8 cellular contexts compared by ENCODE assay signal in the genomic region with DNA sequence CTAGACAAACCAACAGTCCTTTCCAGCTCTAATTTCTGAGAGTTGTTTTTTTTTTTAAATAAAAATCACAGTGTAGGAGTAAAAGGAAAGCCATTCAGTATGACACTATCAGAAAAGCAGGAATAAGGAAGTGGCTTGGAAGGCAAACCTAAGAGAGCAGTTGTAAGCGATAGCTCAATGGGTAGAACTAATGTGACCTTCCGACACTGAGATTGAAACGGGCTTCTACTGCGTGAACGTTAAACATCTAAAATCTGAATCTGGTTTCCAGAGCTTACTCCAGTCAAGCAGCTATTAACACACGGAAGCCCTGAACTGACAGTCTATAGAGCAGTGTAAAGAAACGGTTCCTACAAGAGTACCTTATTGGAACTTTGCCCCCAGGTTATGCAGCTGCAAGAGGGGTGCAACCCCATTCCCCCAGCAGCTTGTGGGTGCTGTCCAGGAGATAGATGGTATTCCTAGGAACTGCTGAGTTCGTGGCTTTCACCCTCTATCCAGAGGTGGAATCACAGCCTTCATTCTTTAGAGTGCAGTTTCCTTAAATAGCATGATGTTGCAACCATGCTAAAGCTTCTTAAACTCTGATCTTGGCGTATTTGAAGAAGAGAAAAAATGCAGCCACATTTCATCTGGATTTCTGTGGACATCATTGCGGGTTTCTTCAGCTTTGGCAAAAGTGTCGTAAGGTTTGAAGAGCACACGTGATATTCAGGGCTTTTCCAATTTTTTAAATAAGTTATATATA. TPM values are rescaled to one million over a fixed set of nuclear protein-coding genes. Genes with fewer than 3 reads are reported as not detected.
DNase-seq lines count a peak whose midpoint lies in the region; ATAC-seq, FAIRE-seq and TF ChIP-seq lines count a peak whose summit lies in the region.

No MANE protein-coding gene starts in this region.

- H3K27ac Mint-ChIP-seq in central memory CD8-positive, alpha-beta T cell (ENCODE audit: low read depth), result peak overlapping the region; percentile 99

- no peaks in the 10 kb centered on the region for H3K9me3 Mint-ChIP-seq in central memory CD8-positive, alpha-beta T cell

- H3K4me2 ChIP-seq in A549, result peak overlapping the region; percentile 98

- H3K4me1 ChIP-seq in A549, result peaks cover 62% of the 10 kb centered on the region

- no peaks in the 10 kb centered on the region for H3K9me3 ChIP-seq in A549

- H3K4me3 Mint-ChIP-seq in central memory CD8-positive, alpha-beta T cell, result peak overlapping the region; percentile 88

- 4% methylated on average over 12 of the region's 12 CpGs for WGBS in A549 (ENCODE audit: missing lambda C conversion rate)

- peak overlapping the region; percentile 11; the same call in 2 of the 3 replicates for H3K4me3 ChIP-seq in A549

- CTCF ChIA-PET in A549 (lab: Yijun Ruan, JAX), result interaction anchor here (0.8 to 6.1 kb wide), 15 partner anchors 11 to 480 kb away, joined by 3 to 49 read pairs (median 5); no protein-coding TSS in a partner anchor

- TF ChIP-seq EP300 in A549 (IDR thresholded peaks at IDR 0.05), result peak; percentile 66 to 69; a peak in 3 of 5 replicates

- H3K27me3 Mint-ChIP-seq in central memory CD8-positive, alpha-beta T cell, result no peaks in the 10 kb centered on the region

- FAIRE-seq in A549 (lab: Jason Lieb, UNC), result no peak

- peaks cover 42% of the 10 kb centered on the region for H3K4me1 Mint-ChIP-seq in central memory CD8-positive, alpha-beta T cell

- ATAC-seq in A549 (peak in 1 of 2 experiments; percentile 9; a peak in 3 of 6 replicates), GM18505 (IDR thresholded peaks at IDR 0.05; ENCODE audit: unreplicated experiment) (no peak), GM18861 (IDR thresholded peaks at IDR 0.05; ENCODE audit: unreplicated experiment) (no peak)
- ATAC-seq in central memory CD8-positive, alpha-beta T cell (replicated peaks; ENCODE audit: extremely low read depth, poor library complexity, severe bottlenecking), result no peak

- TF ChIP-seq POLR2A in A549 (IDR thresholded peaks at IDR 0.05; ENCODE audit: low read length) (no peak), GM18505 (IDR thresholded peaks at IDR 0.05; ENCODE audit: borderline replicate concordance, extremely low read depth, insufficient read depth, insufficient read length) (peak; percentile 30)

- POLR2A ChIA-PET in A549 (lab: Yijun Ruan, JAX), result interaction anchor here (0.6 to 6.2 kb wide), 18 partner anchors 9 to 470 kb away, joined by 3 to 171 read pairs (median 32); no protein-coding TSS in a partner anchor

- no peak for TF ChIP-seq CTCF in A549 (IDR thresholded peaks at IDR 0.05)

- peak overlapping the region; percentile 96 for H3K27ac ChIP-seq in A549

- H3K36me3 Mint-ChIP-seq in central memory CD8-positive, alpha-beta T cell (ENCODE audit: insufficient read depth), result peaks cover 28% of the 10 kb centered on the region

- DNase-seq in A549 (ENCODE audit: low read depth in 1 of 2, low spot score in 1 of 2) (peak in 1 of 2 experiments; percentile 77), OCI-M1 (lab: John Stamatoyannopoulos, UW) (peak; percentile 91), myocyte (ENCODE audit: low read depth) (peak; percentile 53), posterior vena cava (ENCODE audit: low spot score) (no peak), ecto neural progenitor cell (ENCODE audit: low spot score) (no peak)
- no peak for DNase-seq in central memory CD8-positive, alpha-beta T cell (ENCODE audit: low spot score in 2 of 2)

- TF ChIP-seq RAD21 in A549 (conservative IDR thresholded peaks at IDR 0.05 in 1 of 2, IDR thresholded peaks at IDR 0.05 in 1 of 2), result peak in 1 of 2 experiments; percentile 13; a peak in 1 of 5 replicates

- intact Hi-C loops in posterior vena cava (cut with DNase I), result loop anchor here (5.0 to 10.0 kb wide), 4 partner anchors 109 to 469 kb away; no protein-coding TSS in a partner anchor

TF ChIP-seq in A549, 52 proteins besides CTCF, POLR2A, EP300 and RAD21 (continues in another document):
- TF ChIP-seq SMC3 (IDR thresholded peaks at IDR 0.05) (peak; percentile 27; the same call in 1 of the 3 replicates), FOSL2 (IDR thresholded peaks at IDR 0.05) (no peak), FOSL2 (CRISPR knock-in tag; IDR thresholded peaks at IDR 0.05) (peak; percentile 32; the same call in 1 of the 2 replicates), FOXS1 (CRISPR knock-in tag; IDR thresholded peaks at IDR 0.05) (no peak), ZSCAN20 (CRISPR knock-in tag; IDR thresholded peaks at IDR 0.05) (no peak), PHF8 (IDR thresholded peaks at IDR 0.05; ENCODE audit: borderline replicate concordance, low read depth) (no peak), JUN (IDR thresholded peaks at IDR 0.05) (no peak), CHD2 (IDR thresholded peaks at IDR 0.05; ENCODE audit: low read length, partially characterized antibody) (no peak), ZNF302 (CRISPR knock-in tag; IDR thresholded peaks at IDR 0.05) (0 out of 2 replicates have a peak, but pooled peaks have one; percentile 15), TP53 (CRISPR knock-in tag; IDR thresholded peaks at IDR 0.05) (peak; percentile 62), NR3C1 (IDR thresholded peaks at IDR 0.05) (no peak), RARB (CRISPR knock-in tag; IDR thresholded peaks at IDR 0.05) (peak; percentile 73), ZFP36 (IDR thresholded peaks at IDR 0.05; ENCODE audit: borderline replicate concordance, partially characterized antibody) (no peak), CBX2 (IDR thresholded peaks at IDR 0.05; ENCODE audit: borderline replicate concordance, low read depth) (no peak), BCL3 (IDR thresholded peaks at IDR 0.05) (0 out of 3 replicates have a peak, but pooled peaks have one; percentile 33), BHLHE40 (IDR thresholded peaks at IDR 0.05; ENCODE audit: low read depth, low read length) (no peak), RFX5 (IDR thresholded peaks at IDR 0.05) (no peak), HMGXB4 (CRISPR knock-in tag; IDR thresholded peaks at IDR 0.05; ENCODE audit: borderline replicate concordance) (no peak; the same call in 1 of the 2 replicates), KDM1A (IDR thresholded peaks at IDR 0.05; ENCODE audit: low read depth) (no peak), HOXB5 (CRISPR knock-in tag; IDR thresholded peaks at IDR 0.05) (0 out of 2 replicates have a peak, but pooled peaks have one; percentile 30), RCOR1 (IDR thresholded peaks at IDR 0.05; ENCODE audit: low read depth, low read length) (no peak)
- TF ChIP-seq, protein P1, sequence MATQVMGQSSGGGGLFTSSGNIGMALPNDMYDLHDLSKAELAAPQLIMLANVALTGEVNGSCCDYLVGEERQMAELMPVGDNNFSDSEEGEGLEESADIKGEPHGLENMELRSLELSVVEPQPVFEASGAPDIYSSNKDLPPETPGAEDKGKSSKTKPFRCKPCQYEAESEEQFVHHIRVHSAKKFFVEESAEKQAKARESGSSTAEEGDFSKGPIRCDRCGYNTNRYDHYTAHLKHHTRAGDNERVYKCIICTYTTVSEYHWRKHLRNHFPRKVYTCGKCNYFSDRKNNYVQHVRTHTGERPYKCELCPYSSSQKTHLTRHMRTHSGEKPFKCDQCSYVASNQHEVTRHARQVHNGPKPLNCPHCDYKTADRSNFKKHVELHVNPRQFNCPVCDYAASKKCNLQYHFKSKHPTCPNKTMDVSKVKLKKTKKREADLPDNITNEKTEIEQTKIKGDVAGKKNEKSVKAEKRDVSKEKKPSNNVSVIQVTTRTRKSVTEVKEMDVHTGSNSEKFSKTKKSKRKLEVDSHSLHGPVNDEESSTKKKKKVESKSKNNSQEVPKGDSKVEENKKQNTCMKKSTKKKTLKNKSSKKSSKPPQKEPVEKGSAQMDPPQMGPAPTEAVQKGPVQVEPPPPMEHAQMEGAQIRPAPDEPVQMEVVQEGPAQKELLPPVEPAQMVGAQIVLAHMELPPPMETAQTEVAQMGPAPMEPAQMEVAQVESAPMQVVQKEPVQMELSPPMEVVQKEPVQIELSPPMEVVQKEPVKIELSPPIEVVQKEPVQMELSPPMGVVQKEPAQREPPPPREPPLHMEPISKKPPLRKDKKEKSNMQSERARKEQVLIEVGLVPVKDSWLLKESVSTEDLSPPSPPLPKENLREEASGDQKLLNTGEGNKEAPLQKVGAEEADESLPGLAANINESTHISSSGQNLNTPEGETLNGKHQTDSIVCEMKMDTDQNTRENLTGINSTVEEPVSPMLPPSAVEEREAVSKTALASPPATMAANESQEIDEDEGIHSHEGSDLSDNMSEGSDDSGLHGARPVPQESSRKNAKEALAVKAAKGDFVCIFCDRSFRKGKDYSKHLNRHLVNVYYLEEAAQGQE (IDR thresholded peaks at IDR 0.05), result peak; percentile 31; the same call in 1 of the 2 replicates

RNA-seq across cellular contexts. Expression of gene IRF2BP2, which starts 3.3 kb away (rescaled TPM):
- polyA plus RNA-seq in A549 (2011; rRNA removed), result 38.2 and 53.5 TPM in 2 replicates
- polyA plus RNA-seq in A549 (2012; cell fraction: cytosol; rRNA removed), result 79.4 and 99.0 TPM in 2 replicates
- 131 and 168 TPM in 2 replicates for polyA plus RNA-seq in A549 (2012; cell fraction: nucleus; rRNA removed)
- 42.7 to 53.5 TPM (median 53.0 TPM) in 3 replicates for polyA plus RNA-seq in A549 (2017; fragmentation: RNase III; extraction: RNeasy Plus Mini Kit Qiagen cat#74134 plus additional on column Dnase treatment)
- polyA minus RNA-seq in A549 (2011; rRNA and poly(A)+ RNA removed), result 76.2 and 82.0 TPM in 2 replicates
- 60.2 and 63.5 TPM in 2 replicates for total RNA-seq in myocyte
- 76.8 TPM for polyA plus RNA-seq in myocyte (2012)
- total RNA-seq in posterior vena cava, result 10 to 100 TPM; 72.1 to 86.2 TPM

Comparison
In these comparisons a context has a peak if more than half of its experiments do, and no peak if none do; other contexts are left out.
1. DNase-seq: peak in OCI-M1 (single experiment) and myocyte (single experiment); none in central memory CD8-positive, alpha-beta T cell (0 of 2), posterior vena cava (single experiment) and ecto neural progenitor cell (single experiment).